Comparison of ENCODE assay signal across 1 cellular context in the genomic region with DNA sequence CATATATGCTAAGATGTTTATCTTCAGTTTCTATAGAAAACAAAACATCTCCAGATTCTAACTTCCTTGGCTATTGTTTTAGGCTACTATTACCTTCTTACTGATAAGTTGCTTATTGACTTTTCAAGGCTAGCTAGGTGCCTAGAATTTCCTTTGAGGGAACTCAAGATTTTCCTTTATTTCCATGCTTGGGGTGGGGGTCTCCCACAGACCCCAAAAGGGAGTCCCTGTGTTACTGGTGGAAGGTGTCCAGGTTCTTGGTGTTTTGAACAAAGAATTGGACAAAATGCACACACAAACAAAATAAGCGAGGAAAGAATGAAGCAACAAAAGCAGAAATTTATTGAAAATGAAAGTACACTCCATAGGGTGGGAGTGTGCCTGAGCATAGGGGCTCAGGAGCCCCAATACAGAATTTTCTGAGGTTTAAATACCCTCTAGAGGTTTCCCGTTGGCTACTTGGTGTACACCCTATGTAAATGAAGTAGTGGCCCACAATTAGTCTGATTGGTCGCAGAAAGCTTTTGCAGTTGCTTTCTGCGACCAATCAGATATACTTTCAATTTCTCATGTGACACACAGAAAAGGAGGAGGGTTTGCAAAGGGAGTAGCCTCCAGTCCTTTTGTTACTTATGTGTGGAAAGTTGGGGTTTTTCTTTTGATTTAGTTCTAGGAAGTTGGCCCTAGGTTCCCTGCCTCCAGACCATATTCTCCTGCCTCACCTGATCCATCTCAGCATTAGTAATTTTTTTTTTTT.
TF ChIP-seq lines count a peak whose summit lies in the region.

No MANE protein-coding gene starts in this region.

TF ChIP-seq in K562, 482 proteins besides CTCF, POLR2A, EP300 and RAD21 (continued from another document and continues in another):
- TF ChIP-seq, protein P1, sequence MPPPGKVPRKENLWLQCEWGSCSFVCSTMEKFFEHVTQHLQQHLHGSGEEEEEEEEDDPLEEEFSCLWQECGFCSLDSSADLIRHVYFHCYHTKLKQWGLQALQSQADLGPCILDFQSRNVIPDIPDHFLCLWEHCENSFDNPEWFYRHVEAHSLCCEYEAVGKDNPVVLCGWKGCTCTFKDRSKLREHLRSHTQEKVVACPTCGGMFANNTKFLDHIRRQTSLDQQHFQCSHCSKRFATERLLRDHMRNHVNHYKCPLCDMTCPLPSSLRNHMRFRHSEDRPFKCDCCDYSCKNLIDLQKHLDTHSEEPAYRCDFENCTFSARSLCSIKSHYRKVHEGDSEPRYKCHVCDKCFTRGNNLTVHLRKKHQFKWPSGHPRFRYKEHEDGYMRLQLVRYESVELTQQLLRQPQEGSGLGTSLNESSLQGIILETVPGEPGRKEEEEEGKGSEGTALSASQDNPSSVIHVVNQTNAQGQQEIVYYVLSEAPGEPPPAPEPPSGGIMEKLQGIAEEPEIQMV (tag; conservative IDR thresholded peaks at IDR 0.05; ENCODE audit: low read depth) = no peak
- TF ChIP-seq NR2C1 (IDR thresholded peaks at IDR 0.05) (no peak), NR2C1 (tag; IDR thresholded peaks at IDR 0.05) (no peak), CHAMP1 (IDR thresholded peaks at IDR 0.05) (no peak), LEF1 (IDR thresholded peaks at IDR 0.05) (no peak), SNAPC5 (CRISPR knock-in tag; IDR thresholded peaks at IDR 0.05) (no peak), GATAD2B (IDR thresholded peaks at IDR 0.05; ENCODE audit: borderline replicate concordance) (0 out of 2 replicates have a peak, but pooled peaks have one; percentile 20), NFE2 (IDR thresholded peaks at IDR 0.05; ENCODE audit: low read depth) (no peak), CBX1 (IDR thresholded peaks at IDR 0.05; ENCODE audit: low read depth) (no peak), RNF219 (CRISPR knock-in tag; IDR thresholded peaks at IDR 0.05) (no peak), XRCC3 (IDR thresholded peaks at IDR 0.05) (no peak), CBX8 (IDR thresholded peaks at IDR 0.05; ENCODE audit: borderline replicate concordance, extremely low read depth, low read depth, low read length, poor library complexity, severe bottlenecking) (no peak), MBD1 (CRISPR knock-in tag; IDR thresholded peaks at IDR 0.05) (no peak), THRAP3 (IDR thresholded peaks at IDR 0.05; ENCODE audit: borderline replicate concordance) (no peak), ZNF239 (CRISPR knock-in tag; IDR thresholded peaks at IDR 0.05) (no peak), ZNF785 (CRISPR knock-in tag; IDR thresholded peaks at IDR 0.05) (no peak), MAZ (CRISPR knock-in tag; conservative IDR thresholded peaks at IDR 0.05 in 1 of 2, IDR thresholded peaks at IDR 0.05 in 1 of 2) (peak in 1 of 2 experiments; percentile 9; a peak in 1 of 4 replicates), POLR3A (IDR thresholded peaks at IDR 0.05; ENCODE audit: borderline replicate concordance, extremely low read depth, insufficient read depth, insufficient read length) (no peak), CC2D1A (IDR thresholded peaks at IDR 0.05) (0 out of 2 replicates have a peak, but pooled peaks have one; percentile 39), RBM34 (IDR thresholded peaks at IDR 0.05; ENCODE audit: borderline replicate concordance, insufficient read depth, low read length) (no peak), L3MBTL2 (IDR thresholded peaks at IDR 0.05) (no peak), PTRF (tag; IDR thresholded peaks at IDR 0.05) (no peak)
- TF ChIP-seq, protein P2, sequence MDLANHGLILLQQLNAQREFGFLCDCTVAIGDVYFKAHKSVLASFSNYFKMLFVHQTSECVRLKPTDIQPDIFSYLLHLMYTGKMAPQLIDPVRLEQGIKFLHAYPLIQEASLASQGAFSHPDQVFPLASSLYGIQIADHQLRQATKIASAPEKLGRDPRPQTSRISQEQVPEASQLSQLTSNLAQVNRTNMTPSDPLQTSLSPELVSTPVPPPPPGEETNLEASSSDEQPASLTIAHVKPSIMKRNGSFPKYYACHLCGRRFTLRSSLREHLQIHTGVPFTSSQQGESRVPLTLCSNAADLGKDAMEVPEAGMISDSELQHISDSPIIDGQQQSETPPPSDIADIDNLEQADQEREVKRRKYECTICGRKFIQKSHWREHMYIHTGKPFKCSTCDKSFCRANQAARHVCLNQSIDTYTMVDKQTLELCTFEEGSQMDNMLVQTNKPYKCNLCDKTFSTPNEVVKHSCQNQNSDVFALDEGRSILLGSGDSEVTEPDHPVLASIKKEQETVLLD (IDR thresholded peaks at IDR 0.05) = no peak
- TF ChIP-seq, protein P3, sequence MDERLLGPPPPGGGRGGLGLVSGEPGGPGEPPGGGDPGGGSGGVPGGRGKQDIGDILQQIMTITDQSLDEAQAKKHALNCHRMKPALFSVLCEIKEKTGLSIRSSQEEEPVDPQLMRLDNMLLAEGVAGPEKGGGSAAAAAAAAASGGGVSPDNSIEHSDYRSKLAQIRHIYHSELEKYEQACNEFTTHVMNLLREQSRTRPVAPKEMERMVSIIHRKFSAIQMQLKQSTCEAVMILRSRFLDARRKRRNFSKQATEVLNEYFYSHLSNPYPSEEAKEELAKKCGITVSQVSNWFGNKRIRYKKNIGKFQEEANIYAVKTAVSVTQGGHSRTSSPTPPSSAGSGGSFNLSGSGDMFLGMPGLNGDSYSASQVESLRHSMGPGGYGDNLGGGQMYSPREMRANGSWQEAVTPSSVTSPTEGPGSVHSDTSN (CRISPR knock-in tag; IDR thresholded peaks at IDR 0.05; ENCODE audit: low read depth) = no peak
- TF ChIP-seq, protein P3 (tag; conservative IDR thresholded peaks at IDR 0.05; ENCODE audit: low read depth) = no peak; the same call in 1 of the 2 replicates
- TF ChIP-seq, protein P4, sequence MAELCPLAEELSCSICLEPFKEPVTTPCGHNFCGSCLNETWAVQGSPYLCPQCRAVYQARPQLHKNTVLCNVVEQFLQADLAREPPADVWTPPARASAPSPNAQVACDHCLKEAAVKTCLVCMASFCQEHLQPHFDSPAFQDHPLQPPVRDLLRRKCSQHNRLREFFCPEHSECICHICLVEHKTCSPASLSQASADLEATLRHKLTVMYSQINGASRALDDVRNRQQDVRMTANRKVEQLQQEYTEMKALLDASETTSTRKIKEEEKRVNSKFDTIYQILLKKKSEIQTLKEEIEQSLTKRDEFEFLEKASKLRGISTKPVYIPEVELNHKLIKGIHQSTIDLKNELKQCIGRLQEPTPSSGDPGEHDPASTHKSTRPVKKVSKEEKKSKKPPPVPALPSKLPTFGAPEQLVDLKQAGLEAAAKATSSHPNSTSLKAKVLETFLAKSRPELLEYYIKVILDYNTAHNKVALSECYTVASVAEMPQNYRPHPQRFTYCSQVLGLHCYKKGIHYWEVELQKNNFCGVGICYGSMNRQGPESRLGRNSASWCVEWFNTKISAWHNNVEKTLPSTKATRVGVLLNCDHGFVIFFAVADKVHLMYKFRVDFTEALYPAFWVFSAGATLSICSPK (IDR thresholded peaks at IDR 0.05; ENCODE audit: borderline replicate concordance) = no peak
- TF ChIP-seq, protein P5, sequence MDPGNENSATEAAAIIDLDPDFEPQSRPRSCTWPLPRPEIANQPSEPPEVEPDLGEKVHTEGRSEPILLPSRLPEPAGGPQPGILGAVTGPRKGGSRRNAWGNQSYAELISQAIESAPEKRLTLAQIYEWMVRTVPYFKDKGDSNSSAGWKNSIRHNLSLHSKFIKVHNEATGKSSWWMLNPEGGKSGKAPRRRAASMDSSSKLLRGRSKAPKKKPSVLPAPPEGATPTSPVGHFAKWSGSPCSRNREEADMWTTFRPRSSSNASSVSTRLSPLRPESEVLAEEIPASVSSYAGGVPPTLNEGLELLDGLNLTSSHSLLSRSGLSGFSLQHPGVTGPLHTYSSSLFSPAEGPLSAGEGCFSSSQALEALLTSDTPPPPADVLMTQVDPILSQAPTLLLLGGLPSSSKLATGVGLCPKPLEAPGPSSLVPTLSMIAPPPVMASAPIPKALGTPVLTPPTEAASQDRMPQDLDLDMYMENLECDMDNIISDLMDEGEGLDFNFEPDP (CRISPR knock-in tag; IDR thresholded peaks at IDR 0.05) = no peak
- TF ChIP-seq, protein P6, sequence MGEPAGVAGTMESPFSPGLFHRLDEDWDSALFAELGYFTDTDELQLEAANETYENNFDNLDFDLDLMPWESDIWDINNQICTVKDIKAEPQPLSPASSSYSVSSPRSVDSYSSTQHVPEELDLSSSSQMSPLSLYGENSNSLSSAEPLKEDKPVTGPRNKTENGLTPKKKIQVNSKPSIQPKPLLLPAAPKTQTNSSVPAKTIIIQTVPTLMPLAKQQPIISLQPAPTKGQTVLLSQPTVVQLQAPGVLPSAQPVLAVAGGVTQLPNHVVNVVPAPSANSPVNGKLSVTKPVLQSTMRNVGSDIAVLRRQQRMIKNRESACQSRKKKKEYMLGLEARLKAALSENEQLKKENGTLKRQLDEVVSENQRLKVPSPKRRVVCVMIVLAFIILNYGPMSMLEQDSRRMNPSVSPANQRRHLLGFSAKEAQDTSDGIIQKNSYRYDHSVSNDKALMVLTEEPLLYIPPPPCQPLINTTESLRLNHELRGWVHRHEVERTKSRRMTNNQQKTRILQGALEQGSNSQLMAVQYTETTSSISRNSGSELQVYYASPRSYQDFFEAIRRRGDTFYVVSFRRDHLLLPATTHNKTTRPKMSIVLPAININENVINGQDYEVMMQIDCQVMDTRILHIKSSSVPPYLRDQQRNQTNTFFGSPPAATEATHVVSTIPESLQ (CRISPR knock-in tag; IDR thresholded peaks at IDR 0.05) = no peak
- TF ChIP-seq, protein P7, sequence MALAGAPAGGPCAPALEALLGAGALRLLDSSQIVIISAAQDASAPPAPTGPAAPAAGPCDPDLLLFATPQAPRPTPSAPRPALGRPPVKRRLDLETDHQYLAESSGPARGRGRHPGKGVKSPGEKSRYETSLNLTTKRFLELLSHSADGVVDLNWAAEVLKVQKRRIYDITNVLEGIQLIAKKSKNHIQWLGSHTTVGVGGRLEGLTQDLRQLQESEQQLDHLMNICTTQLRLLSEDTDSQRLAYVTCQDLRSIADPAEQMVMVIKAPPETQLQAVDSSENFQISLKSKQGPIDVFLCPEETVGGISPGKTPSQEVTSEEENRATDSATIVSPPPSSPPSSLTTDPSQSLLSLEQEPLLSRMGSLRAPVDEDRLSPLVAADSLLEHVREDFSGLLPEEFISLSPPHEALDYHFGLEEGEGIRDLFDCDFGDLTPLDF (CRISPR knock-in tag; IDR thresholded peaks at IDR 0.05) = no peak
